21 cellular contexts compared by ENCODE assay signal in the genomic region with DNA sequence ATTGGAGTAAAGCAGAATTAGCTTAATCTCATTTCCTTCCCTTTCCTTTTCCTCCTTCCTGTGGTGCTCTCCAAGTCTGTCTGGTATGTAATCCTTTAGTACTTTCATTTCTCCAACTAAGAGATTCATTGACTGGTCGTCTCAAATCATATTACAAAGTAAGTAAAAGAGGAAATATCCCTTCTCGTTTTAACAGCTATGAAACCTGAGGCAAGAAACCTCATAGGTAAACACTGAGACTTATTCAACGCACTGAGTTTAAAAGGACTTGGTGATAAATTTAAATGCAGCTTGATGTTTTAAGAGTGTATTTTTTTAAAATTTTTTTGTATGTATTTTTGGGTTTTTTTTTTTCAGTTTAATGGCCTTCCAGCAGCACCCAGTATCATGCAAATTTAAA.
A peak's percentile ranks its signal among the peaks of the same experiment; 100 is the strongest.
DNase-seq lines count a peak whose midpoint lies in the region; ATAC-seq lines count a peak whose summit lies in the region.
"Had no signal": no experiment of that assay in that cellular context is flagged by ENCODE, and none has a peak within 500 bp of the region (broad histone marks: within the 10 kb centered on the region; RNA-seq: fewer than 3 reads in every experiment).

No MANE protein-coding gene starts in this region.

- H3K9ac ChIP-seq in BLaER1 treated with 17β-estradiol and CSF1 and Interleukin-3, amounts not matched to agents 10 nM and 100 nM: no peak overlapping the region

- ATAC-seq in GM18858 (IDR thresholded peaks at IDR 0.05; ENCODE audit: unreplicated experiment): no peak
- no peak for ATAC-seq in GM19395 (IDR thresholded peaks at IDR 0.05; ENCODE audit: unreplicated experiment)
- ATAC-seq: A549, HCT116, PC-3, SK-N-SH treated with all-trans-retinoic acid at 6 μM for 48 hours, T-helper 17 cell had no signal

- no peaks in the 10 kb centered on the region for H3K27me3 ChIP-seq in BLaER1 treated with 17β-estradiol and CSF1 and Interleukin-3, amounts not matched to agents 10 nM and 100 nM

- H3K9me3 ChIP-seq in BLaER1 treated with 17β-estradiol and CSF1 and Interleukin-3, amounts not matched to agents 10 nM and 100 nM (replicated peaks in 1 of 11): peaks cover 0 to 12% (median 6%) of the 10 kb centered on the region in 11 experiments; a peak in 6 of 22 replicates
- H3K9me3 ChIP-seq: A549 had no signal

- H3K36me3 ChIP-seq in BLaER1 treated with 17β-estradiol and CSF1 and Interleukin-3, amounts not matched to agents 10 nM and 100 nM: no peaks in the 10 kb centered on the region

- H3K4me1 ChIP-seq in BLaER1 treated with 17β-estradiol and CSF1 and Interleukin-3, amounts not matched to agents 10 nM and 100 nM: peaks cover 0 to 15% (median 10%) of the 10 kb centered on the region in 10 experiments; a peak in 16 of 20 replicates
- H3K4me1 ChIP-seq: A549 had no signal

- H3K27ac ChIP-seq in BLaER1 treated with 17β-estradiol and CSF1 and Interleukin-3, amounts not matched to agents 10 nM and 100 nM: no peak overlapping the region
- no peak overlapping the region for H3K27ac ChIP-seq in caudate nucleus (ENCODE audit: low read depth, low read length)
- H3K27ac ChIP-seq: A549, HL-60 had no signal

- H3K4me3 ChIP-seq in BLaER1 treated with 17β-estradiol and CSF1 and Interleukin-3, amounts not matched to agents 10 nM and 100 nM: no peak overlapping the region
- H3K4me3 ChIP-seq: A549 had no signal

- H3K4me2 ChIP-seq in BLaER1 treated with 17β-estradiol and CSF1 and Interleukin-3, amounts not matched to agents 10 nM and 100 nM: peak overlapping the region in 10 of 11 experiments; percentile 0 to 54 (median 22); a peak in 11 of 22 replicates
- H3K4me2 ChIP-seq: A549 had no signal

- no peaks in the 10 kb centered on the region for H4K20me1 ChIP-seq in BLaER1 treated with 17β-estradiol and CSF1 and Interleukin-3, amounts not matched to agents 10 nM and 100 nM

- DNase-seq in NCI-H524 treated with DMSO at 0.1 percent for 48 hours (lab: John Stamatoyannopoulos, UW): peak; percentile 6
- peak; percentile 14 for DNase-seq in NOMO-1 treated with dmso at 0.1 percent for 144 hours (lab: John Stamatoyannopoulos, UW; ENCODE audit: unreplicated experiment)
- peak; percentile 7 for DNase-seq in left kidney (ENCODE audit: low read depth, low spot score)
- DNase-seq in caudate nucleus (lab: John Stamatoyannopoulos, UW): no peak
- DNase-seq: CD8-positive, alpha-beta memory T cell; DMS 273 treated with DMSO at 0.1 percent for 48 hours; DMS79; EL; GDM1; NCI-H2029; NCI-H2227 treated with DMSO at 0.1 percent for 48 hours; NK-92 treated with Interleukin-12 subunit alpha and Interleukin-12 subunit beta, amount 100 ng/mL, for 24 hours; PC-3; T-helper 17 cell had no signal

Comparison
In these comparisons a context has a peak if more than half of its experiments do, and no peak if none do; other contexts are left out.
1. DNase-seq: peak in NCI-H524 treated with DMSO at 0.1 percent for 48 hours (single experiment), NOMO-1 treated with dmso at 0.1 percent for 144 hours (single experiment) and left kidney (single experiment); none in caudate nucleus (0 of 61).